ENCODE assay signal across 1 cellular context in the genomic region with DNA sequence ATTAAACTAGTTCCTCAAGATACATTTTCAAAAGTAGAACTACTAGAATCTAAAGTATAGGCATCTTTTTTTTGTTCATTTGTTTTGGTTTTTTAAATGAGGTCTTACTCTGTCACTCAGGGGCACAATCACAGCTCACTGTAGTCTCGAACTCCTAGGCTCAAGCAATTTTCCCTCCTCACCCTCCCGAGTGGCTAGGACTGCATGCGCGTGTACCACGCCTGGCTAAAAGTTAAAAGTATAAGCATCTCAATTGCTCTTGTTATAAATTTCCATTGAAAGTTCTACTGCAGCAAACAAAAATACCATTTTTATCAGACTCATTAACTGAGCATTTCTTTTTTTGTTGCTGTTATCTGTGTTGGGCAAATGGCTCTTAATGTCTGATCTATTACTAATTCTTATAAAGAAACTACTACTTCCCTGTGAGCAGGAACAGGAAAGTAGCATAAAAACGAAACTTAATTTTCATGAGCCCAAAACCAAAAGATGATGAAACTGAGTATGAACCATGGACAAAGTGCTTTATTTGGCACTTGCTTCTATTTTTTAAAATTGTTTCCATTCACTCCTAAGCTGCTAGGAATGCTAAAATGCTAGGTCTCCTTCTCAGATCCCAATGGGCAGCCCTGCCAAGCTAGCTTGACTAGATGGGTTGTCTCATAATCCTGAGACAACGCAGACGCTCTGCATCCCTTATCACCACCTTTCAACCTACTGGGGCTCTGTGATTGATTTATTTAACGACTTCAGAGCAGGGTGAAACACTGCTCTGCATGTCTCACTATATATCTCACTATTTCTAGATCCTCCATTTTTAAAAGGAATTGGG.
TF ChIP-seq lines count a peak whose summit lies in the region.

No MANE protein-coding gene starts in this region.

TF ChIP-seq in K562, 482 proteins besides CTCF, POLR2A, EP300 and RAD21 (continued from another document):
- TF ChIP-seq HDAC1 (IDR thresholded peaks at IDR 0.05) (no peak), ETV5 (CRISPR knock-in tag; IDR thresholded peaks at IDR 0.05; ENCODE audit: low read depth) (no peak), GABPB1 (CRISPR knock-in tag; IDR thresholded peaks at IDR 0.05) (no peak), MEIS2 (IDR thresholded peaks at IDR 0.05; ENCODE audit: partially characterized antibody) (peak; percentile 7)
- TF ChIP-seq, protein P1, sequence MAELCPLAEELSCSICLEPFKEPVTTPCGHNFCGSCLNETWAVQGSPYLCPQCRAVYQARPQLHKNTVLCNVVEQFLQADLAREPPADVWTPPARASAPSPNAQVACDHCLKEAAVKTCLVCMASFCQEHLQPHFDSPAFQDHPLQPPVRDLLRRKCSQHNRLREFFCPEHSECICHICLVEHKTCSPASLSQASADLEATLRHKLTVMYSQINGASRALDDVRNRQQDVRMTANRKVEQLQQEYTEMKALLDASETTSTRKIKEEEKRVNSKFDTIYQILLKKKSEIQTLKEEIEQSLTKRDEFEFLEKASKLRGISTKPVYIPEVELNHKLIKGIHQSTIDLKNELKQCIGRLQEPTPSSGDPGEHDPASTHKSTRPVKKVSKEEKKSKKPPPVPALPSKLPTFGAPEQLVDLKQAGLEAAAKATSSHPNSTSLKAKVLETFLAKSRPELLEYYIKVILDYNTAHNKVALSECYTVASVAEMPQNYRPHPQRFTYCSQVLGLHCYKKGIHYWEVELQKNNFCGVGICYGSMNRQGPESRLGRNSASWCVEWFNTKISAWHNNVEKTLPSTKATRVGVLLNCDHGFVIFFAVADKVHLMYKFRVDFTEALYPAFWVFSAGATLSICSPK (IDR thresholded peaks at IDR 0.05; ENCODE audit: borderline replicate concordance), result no peak
- TF ChIP-seq, protein P2, sequence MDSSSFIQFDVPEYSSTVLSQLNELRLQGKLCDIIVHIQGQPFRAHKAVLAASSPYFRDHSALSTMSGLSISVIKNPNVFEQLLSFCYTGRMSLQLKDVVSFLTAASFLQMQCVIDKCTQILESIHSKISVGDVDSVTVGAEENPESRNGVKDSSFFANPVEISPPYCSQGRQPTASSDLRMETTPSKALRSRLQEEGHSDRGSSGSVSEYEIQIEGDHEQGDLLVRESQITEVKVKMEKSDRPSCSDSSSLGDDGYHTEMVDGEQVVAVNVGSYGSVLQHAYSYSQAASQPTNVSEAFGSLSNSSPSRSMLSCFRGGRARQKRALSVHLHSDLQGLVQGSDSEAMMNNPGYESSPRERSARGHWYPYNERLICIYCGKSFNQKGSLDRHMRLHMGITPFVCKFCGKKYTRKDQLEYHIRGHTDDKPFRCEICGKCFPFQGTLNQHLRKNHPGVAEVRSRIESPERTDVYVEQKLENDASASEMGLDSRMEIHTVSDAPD (CRISPR knock-in tag; IDR thresholded peaks at IDR 0.05), result no peak
TF ChIP-seq in K562: peak in this region for 2.
